Comparison of ENCODE assay signal across 8 cellular contexts in genomic region chr1:216601427-216601751, GRCh38.
A peak's percentile ranks its signal among the peaks of the same experiment; 100 is the strongest.
DNase-seq lines count a peak whose midpoint lies in the region; ATAC-seq, FAIRE-seq and TF ChIP-seq lines count a peak whose summit lies in the region.

No MANE protein-coding gene starts in this region.

- H3K27ac Mint-ChIP-seq in activated T-helper 2 cell treated with anti-CD3 and anti-CD28 coated beads, Interferon-gamma antibody, Interleukin-2, Interleukin-4, amounts not matched to agents 10 μg/mL and 5 μg/mL and 100 μg/mL, durations not matched to agents 14 hours and 24 hours and 36 hours: no peak overlapping the region

- intact Hi-C loops in activated T-helper 2 cell treated with anti-CD3 and anti-CD28 coated beads, Interferon-gamma antibody, Interleukin-2, Interleukin-4, amounts not matched to agents 10 μg/mL and 5 μg/mL and 100 μg/mL, durations not matched to agents 14 hours and 24 hours and 36 hours (cut with micrococcal nuclease): no loop called here
- intact Hi-C loops in stomach (cut with DNase I; ENCODE audit: low total_unique reads): no loop called here

- FAIRE-seq in islet of Langerhans (lab: Jason Lieb, UNC): peak; percentile 43

- no peaks in the 10 kb centered on the region for H3K36me3 Mint-ChIP-seq in activated T-helper 2 cell treated with anti-CD3 and anti-CD28 coated beads, Interferon-gamma antibody, Interleukin-2, Interleukin-4, amounts not matched to agents 10 μg/mL and 5 μg/mL and 100 μg/mL, durations not matched to agents 14 hours and 24 hours and 36 hours (ENCODE audit: low read depth)

- H3K27me3 ChIP-seq in stomach: no peaks in the 10 kb centered on the region

- no peaks in the 10 kb centered on the region for H3K9me3 Mint-ChIP-seq in activated T-helper 2 cell treated with anti-CD3 and anti-CD28 coated beads, Interferon-gamma antibody, Interleukin-2, Interleukin-4, amounts not matched to agents 10 μg/mL and 5 μg/mL and 100 μg/mL, durations not matched to agents 14 hours and 24 hours and 36 hours

- H3K9me3 ChIP-seq in stomach: no peaks in the 10 kb centered on the region

- TF ChIP-seq EP300 in stomach (IDR thresholded peaks at IDR 0.05): no peak

- no peak for ATAC-seq in HG03442 (IDR thresholded peaks at IDR 0.05; ENCODE audit: unreplicated experiment)
- no peak for ATAC-seq in HG03045 (IDR thresholded peaks at IDR 0.05; ENCODE audit: unreplicated experiment)

- peak overlapping the region; percentile 62 for H3K4me3 Mint-ChIP-seq in activated T-helper 2 cell treated with anti-CD3 and anti-CD28 coated beads, Interferon-gamma antibody, Interleukin-2, Interleukin-4, amounts not matched to agents 10 μg/mL and 5 μg/mL and 100 μg/mL, durations not matched to agents 14 hours and 24 hours and 36 hours (ENCODE audit: low read depth)

- DNase-seq in HFF-Myc (ENCODE audit: extremely low read depth, low read depth) (no peak), stomach (no peak), dermis blood vessel endothelial cell (no peak), Ammon's horn (ENCODE audit: low spot score) (no peak)
- no peak for DNase-seq in activated T-helper 2 cell treated with anti-CD3 and anti-CD28 coated beads, Interferon-gamma antibody, Interleukin-2, Interleukin-4, amounts not matched to agents 10 μg/mL and 5 μg/mL and 100 μg/mL, durations not matched to agents 14 hours and 24 hours and 36 hours (ENCODE audit: low spot score)

- H3K36me3 ChIP-seq in stomach: no peaks in the 10 kb centered on the region

- H3K4me1 ChIP-seq in stomach: peaks cover 4 to 17% (median 9%) of the 10 kb centered on the region in 4 donors

- TF ChIP-seq POLR2A in stomach (IDR thresholded peaks at IDR 0.05): no peak

- peak overlapping the region; percentile 54 for H3K4me3 ChIP-seq in HFF-Myc (replicated peaks; ENCODE audit: low read depth, low read length)
- H3K4me3 ChIP-seq in stomach: peak overlapping the region; percentile 54 to 68 (median 64)

- 4 to 10% (median 5%) methylated on average over 7 of the region's 7 CpGs for WGBS in stomach, 5 donors

- H3K27ac ChIP-seq in stomach: peak overlapping the region; percentile 85 to 99 (median 95)

- H3K27me3 Mint-ChIP-seq in activated T-helper 2 cell treated with anti-CD3 and anti-CD28 coated beads, Interferon-gamma antibody, Interleukin-2, Interleukin-4, amounts not matched to agents 10 μg/mL and 5 μg/mL and 100 μg/mL, durations not matched to agents 14 hours and 24 hours and 36 hours (ENCODE audit: low read depth): peaks cover 25% of the 10 kb centered on the region

- H3K4me1 Mint-ChIP-seq in activated T-helper 2 cell treated with anti-CD3 and anti-CD28 coated beads, Interferon-gamma antibody, Interleukin-2, Interleukin-4, amounts not matched to agents 10 μg/mL and 5 μg/mL and 100 μg/mL, durations not matched to agents 14 hours and 24 hours and 36 hours (ENCODE audit: low read depth): peaks cover 2% of the 10 kb centered on the region

- TF ChIP-seq CTCF in HFF-Myc (IDR thresholded peaks at IDR 0.05; ENCODE audit: low read depth, low read length, missing control alignments) (no peak), stomach (IDR thresholded peaks at IDR 0.05) (no peak)
